1 cellular context compared by ENCODE assay signal in the genomic region with DNA sequence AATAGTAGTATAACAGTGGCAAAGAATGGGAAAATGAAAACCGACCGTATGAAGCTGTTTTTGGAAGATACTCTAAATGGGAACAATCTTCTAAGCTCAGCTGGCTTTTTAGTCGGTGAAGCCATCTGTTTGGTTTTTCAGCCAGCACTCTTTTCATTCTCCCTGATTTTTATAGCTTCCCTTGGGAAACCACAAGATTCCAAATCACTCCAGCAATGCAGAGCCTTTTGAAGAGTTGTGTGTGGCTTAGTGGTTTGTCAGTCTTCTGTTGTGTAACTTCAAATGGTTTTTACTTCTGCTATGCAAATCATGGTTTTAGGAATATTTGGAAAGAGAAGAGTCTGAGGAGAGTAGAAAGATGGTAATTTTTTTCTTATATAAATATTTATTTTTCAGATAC.
TF ChIP-seq lines count a peak whose summit lies in the region.

No MANE protein-coding gene starts in this region.

TF ChIP-seq in HepG2, 621 proteins besides CTCF, POLR2A, EP300 and RAD21 (continued from another document):
- TF ChIP-seq, protein P1, sequence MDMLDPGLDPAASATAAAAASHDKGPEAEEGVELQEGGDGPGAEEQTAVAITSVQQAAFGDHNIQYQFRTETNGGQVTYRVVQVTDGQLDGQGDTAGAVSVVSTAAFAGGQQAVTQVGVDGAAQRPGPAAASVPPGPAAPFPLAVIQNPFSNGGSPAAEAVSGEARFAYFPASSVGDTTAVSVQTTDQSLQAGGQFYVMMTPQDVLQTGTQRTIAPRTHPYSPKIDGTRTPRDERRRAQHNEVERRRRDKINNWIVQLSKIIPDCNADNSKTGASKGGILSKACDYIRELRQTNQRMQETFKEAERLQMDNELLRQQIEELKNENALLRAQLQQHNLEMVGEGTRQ (IDR thresholded peaks at IDR 0.05; ENCODE audit: low read depth, low read length) = no peak
- TF ChIP-seq, protein P1 (CRISPR knock-in tag; IDR thresholded peaks at IDR 0.05; ENCODE audit: borderline replicate concordance) = no peak
- TF ChIP-seq ZNF547 (CRISPR knock-in tag; IDR thresholded peaks at IDR 0.05) (no peak), FOSL2 (CRISPR knock-in tag; IDR thresholded peaks at IDR 0.05) (no peak), SRSF4 (IDR thresholded peaks at IDR 0.05; ENCODE audit: low read depth, low read length, poor library complexity, severe bottlenecking) (no peak), ZSCAN30 (CRISPR knock-in tag; IDR thresholded peaks at IDR 0.05) (no peak), MTF1 (CRISPR knock-in tag; IDR thresholded peaks at IDR 0.05) (no peak), HNF4A (CRISPR knock-in tag; IDR thresholded peaks at IDR 0.05) (no peak)
- TF ChIP-seq, protein P2, sequence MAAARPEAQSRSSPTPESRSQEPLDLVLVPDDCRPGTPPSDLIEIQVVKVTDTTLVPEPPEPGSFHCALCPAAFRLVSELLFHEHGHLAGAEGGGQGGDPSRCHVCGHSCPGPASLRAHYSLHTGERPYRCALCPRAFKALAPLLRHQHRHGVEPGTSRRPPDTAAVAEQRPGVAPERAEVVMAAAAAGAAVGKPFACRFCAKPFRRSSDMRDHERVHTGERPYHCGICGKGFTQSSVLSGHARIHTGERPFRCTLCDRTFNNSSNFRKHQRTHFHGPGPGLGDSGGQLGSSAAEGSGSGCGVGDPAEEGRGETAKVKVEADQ (CRISPR knock-in tag; IDR thresholded peaks at IDR 0.05; ENCODE audit: borderline replicate concordance) = no peak
TF ChIP-seq in HepG2: peak in this region for 0.
